1 cellular context compared by ENCODE assay signal in genomic region chr20:32114305-32114960, GRCh38.
TF ChIP-seq lines count a peak whose summit lies in the region.

No MANE protein-coding gene starts in this region.

TF ChIP-seq in HepG2, 621 proteins besides CTCF, POLR2A, EP300 and RAD21 (continued from another document):
- peak; percentile 80; the same call in 1 of the 2 replicates for TF ChIP-seq ZNF121 (CRISPR knock-in tag; IDR thresholded peaks at IDR 0.05)
